Comparison of ENCODE assay signal across 22 cellular contexts in genomic region chr10:57260175-57260574, GRCh38.
"Had no signal": no experiment of that assay in that cellular context is flagged by ENCODE, and none has a peak within 500 bp of the region (broad histone marks: within the 10 kb centered on the region; RNA-seq: fewer than 3 reads in every experiment).

No MANE protein-coding gene starts in this region.

- H3K27ac ChIP-seq: epithelial cell of prostate, esophagus squamous epithelium, spleen, transverse colon, VCaP had no signal

- H3K36me3 Mint-ChIP-seq: activated naive CD4-positive, alpha-beta T cell treated with anti-CD3 and anti-CD28 coated beads, Interleukin-2, amount 10 ng/mL, durations not matched to agents 7 days and 5 days had no signal

- DNase-seq: activated CD4-positive, alpha-beta T cell treated with anti-CD3 and anti-CD28 coated beads for 48 hours; activated CD4-positive, alpha-beta T cell treated with anti-CD3 and anti-CD28 coated beads, Interleukin-2, amount 50 U/mL, for 48 hours; activated CD8-positive, alpha-beta memory T cell treated with anti-CD3 and anti-CD28 coated beads for 24 hours; activated effector memory CD4-positive, alpha-beta T cell treated with anti-CD3 and anti-CD28 coated beads, Interleukin-2, amount 50 U/mL, for 16 hours; activated naive CD4-positive, alpha-beta T cell treated with anti-CD3 and anti-CD28 coated beads, Interleukin-2, amount 10 ng/mL, durations not matched to agents 7 days and 5 days; amygdala; dermis blood vessel endothelial cell; effector CD4-positive, alpha-beta T cell; esophagus squamous epithelium; glutamatergic neuron; left ventricle myocardium superior; mucosa of descending colon; posterior cingulate gyrus; right cardiac atrium; spleen; stimulated activated naive CD4-positive, alpha-beta T cell; transverse colon had no signal

- H3K9me3 ChIP-seq: esophagus squamous epithelium, mucosa of descending colon, transverse colon had no signal

- H3K27me3 ChIP-seq: esophagus squamous epithelium, spleen, transverse colon had no signal

- H3K36me3 ChIP-seq: esophagus squamous epithelium, spleen, transverse colon had no signal

- H3K4me1 Mint-ChIP-seq: activated naive CD4-positive, alpha-beta T cell treated with anti-CD3 and anti-CD28 coated beads, Interleukin-2, amount 10 ng/mL, durations not matched to agents 7 days and 5 days had no signal

- H3K4me3 ChIP-seq: esophagus squamous epithelium, mucosa of descending colon, spleen, transverse colon had no signal

- H3K4me1 ChIP-seq: esophagus squamous epithelium, spleen, transverse colon had no signal

- H3K27me3 Mint-ChIP-seq: activated naive CD4-positive, alpha-beta T cell treated with anti-CD3 and anti-CD28 coated beads, Interleukin-2, amount 10 ng/mL, durations not matched to agents 7 days and 5 days; natural killer cell treated with Interleukin-12 subunit alpha and Interleukin-12 subunit beta and Interleukin-15 and Interleukin-18, amount 100 ng/mL, for 72 hours had no signal

- ATAC-seq: activated CD4-positive, CD25-positive, alpha-beta regulatory T cell treated with anti-CD3 and anti-CD28 coated beads, Interleukin-2, amount 50 U/mL, for 24 hours; left ventricle myocardium superior; mucosa of descending colon; natural killer cell treated with Interleukin-12 subunit alpha and Interleukin-12 subunit beta and Interleukin-15 and Interleukin-18, amount 100 ng/mL, for 72 hours; right cardiac atrium had no signal

- H3K4me3 Mint-ChIP-seq: activated naive CD4-positive, alpha-beta T cell treated with anti-CD3 and anti-CD28 coated beads, Interleukin-2, amount 10 ng/mL, durations not matched to agents 7 days and 5 days; activated T-helper 1 cell treated with anti-CD3 and anti-CD28 coated beads, Interleukin-12 subunit alpha, Interleukin-12 subunit beta, Interleukin-2, Interleukin-4 antibody, amounts not matched to agents 30 ng/mL and 10 ng/mL and 1 ng/mL, durations not matched to agents 14 hours and 24 hours and 36 hours; natural killer cell treated with Interleukin-12 subunit alpha and Interleukin-12 subunit beta and Interleukin-15 and Interleukin-18, amount 100 ng/mL, for 72 hours had no signal

- H3K27ac Mint-ChIP-seq: activated naive CD4-positive, alpha-beta T cell treated with anti-CD3 and anti-CD28 coated beads, Interleukin-2, amount 10 ng/mL, durations not matched to agents 7 days and 5 days; activated T-helper 1 cell treated with anti-CD3 and anti-CD28 coated beads, Interleukin-12 subunit alpha, Interleukin-12 subunit beta, Interleukin-2, Interleukin-4 antibody, amounts not matched to agents 30 ng/mL and 10 ng/mL and 1 ng/mL, durations not matched to agents 14 hours and 24 hours and 36 hours; natural killer cell treated with Interleukin-12 subunit alpha and Interleukin-12 subunit beta and Interleukin-15 and Interleukin-18, amount 100 ng/mL, for 72 hours had no signal
